In the genomic region with DNA sequence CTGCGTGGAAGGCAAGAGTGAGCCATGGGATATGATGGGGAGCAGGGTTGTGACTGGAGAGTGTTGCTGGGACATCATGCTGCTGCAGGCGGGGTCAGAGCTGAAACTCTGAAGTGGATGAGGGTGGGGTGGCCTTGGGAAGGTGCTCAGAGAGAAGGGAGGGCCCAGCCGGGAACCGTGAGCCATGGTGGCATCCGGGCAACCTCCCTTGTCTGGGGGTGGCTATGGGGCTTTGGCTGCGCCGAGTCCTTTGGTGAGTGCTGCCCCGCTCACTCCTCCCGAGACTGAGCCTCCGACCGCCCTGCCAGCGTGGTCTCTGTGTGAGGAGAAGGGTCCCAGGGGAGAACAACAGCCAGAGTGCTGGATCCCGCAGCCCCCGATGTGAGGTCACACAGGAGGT, we compare ENCODE assay signal across 26 cellular contexts.
"Had no signal": no experiment of that assay in that cellular context is flagged by ENCODE, and none has a peak within 500 bp of the region (broad histone marks: within the 10 kb centered on the region; RNA-seq: fewer than 3 reads in every experiment).

No MANE protein-coding gene starts in this region.

- H3K36me3 Mint-ChIP-seq: mesothelial cell of epicardium; naive B cell; stimulated activated naive B cell treated with anti-CD40 and anti-IgM and Interleukin-4, amounts not matched to agents 10 μg/mL and 1 μg/mL and 100 μg/mL, for 72 hours had no signal

- H3K27ac ChIP-seq: coronary artery, esophagus muscularis mucosa, foreskin keratinocyte, gastroesophageal sphincter, heart left ventricle, hepatocyte, left lung, pancreas, right lobe of liver, thoracic aorta, tibial nerve, vagina had no signal

- H3K4me3 ChIP-seq: coronary artery, esophagus muscularis mucosa, gastroesophageal sphincter, heart left ventricle, hepatocyte, left lung, mucosa of descending colon, pancreas, right lobe of liver, thoracic aorta, tibial nerve, vagina had no signal

- H3K36me3 ChIP-seq: esophagus muscularis mucosa, gastroesophageal sphincter, heart left ventricle, left lung, pancreas, right lobe of liver, thoracic aorta, tibial nerve, vagina had no signal

- H3K9me3 Mint-ChIP-seq: mesothelial cell of epicardium; naive B cell; nephron progenitor cell; stimulated activated naive B cell treated with anti-CD40 and anti-IgM and Interleukin-4, amounts not matched to agents 10 μg/mL and 1 μg/mL and 100 μg/mL, for 72 hours; stimulated activated naive CD8-positive, alpha-beta T cell treated with anti-CD3 and anti-CD28 coated beads, Interleukin-15, Interleukin-2, amounts not matched to agents 100 ng/mL and 50 ng/mL, for 24 hours had no signal

- H3K4me1 ChIP-seq: foreskin keratinocyte, left lung, pancreas, vagina had no signal

- FAIRE-seq: endothelial cell of umbilical vein, pancreas had no signal

- DNase-seq: dermis blood vessel endothelial cell; effector memory CD4-positive, alpha-beta T cell; foreskin keratinocyte; heart left ventricle; left cardiac atrium; left lung; mesenchymal stem cell; mucosa of descending colon; naive B cell; nephron progenitor cell; occipital lobe; pancreas; stimulated activated CD4-positive, alpha-beta T cell treated with anti-CD3 and anti-CD28 coated beads, Interleukin-4, amount 100 ng/mL, for 4 hours; stimulated activated naive B cell treated with anti-CD40 and anti-IgM and Interleukin-4, amounts not matched to agents 10 μg/mL and 1 μg/mL and 100 μg/mL, for 72 hours had no signal

- H3K9me3 ChIP-seq: esophagus muscularis mucosa, gastroesophageal sphincter, heart left ventricle, left lung, mucosa of descending colon, pancreas, right lobe of liver, thoracic aorta, tibial nerve, vagina had no signal

- H3K4me1 Mint-ChIP-seq: mesothelial cell of epicardium, naive B cell had no signal

- H3K27ac Mint-ChIP-seq: mesothelial cell of epicardium; nephron progenitor cell; progenitor cell of endocrine pancreas; stimulated activated naive B cell treated with anti-CD40 and anti-IgM and Interleukin-4, amounts not matched to agents 10 μg/mL and 1 μg/mL and 100 μg/mL, for 72 hours; stimulated activated naive CD8-positive, alpha-beta T cell treated with anti-CD3 and anti-CD28 coated beads, Interleukin-15, Interleukin-2, amounts not matched to agents 100 ng/mL and 50 ng/mL, for 24 hours had no signal

- H3K27me3 ChIP-seq: foreskin keratinocyte, right lobe of liver, tibial nerve, vagina had no signal

- ATAC-seq: foreskin keratinocyte; gastroesophageal sphincter; heart left ventricle; left cardiac atrium; left lung; mucosa of descending colon; pancreas; right lobe of liver; stimulated activated naive B cell treated with anti-CD40 and anti-IgM and Interleukin-4, amounts not matched to agents 10 μg/mL and 1 μg/mL and 100 μg/mL, for 72 hours had no signal

- H3K4me3 Mint-ChIP-seq: mesothelial cell of epicardium; nephron progenitor cell; stimulated activated naive B cell treated with anti-CD40 and anti-IgM and Interleukin-4, amounts not matched to agents 10 μg/mL and 1 μg/mL and 100 μg/mL, for 72 hours; stimulated activated naive CD8-positive, alpha-beta T cell treated with anti-CD3 and anti-CD28 coated beads, Interleukin-15, Interleukin-2, amounts not matched to agents 100 ng/mL and 50 ng/mL, for 24 hours had no signal
